Comparison of ENCODE assay signal across 10 cellular contexts in genomic region chr3:150830094-150830681, GRCh38.
DNase-seq lines count a peak whose midpoint lies in the region; FAIRE-seq and TF ChIP-seq lines count a peak whose summit lies in the region.
"Had no signal": no experiment of that assay in that cellular context is flagged by ENCODE, and none has a peak within 500 bp of the region (broad histone marks: within the 10 kb centered on the region; RNA-seq: fewer than 3 reads in every experiment).

No MANE protein-coding gene starts in this region.

- H3K27me3 ChIP-seq in bronchial epithelial cell (ENCODE audit: control insufficient read depth, insufficient read depth, low read length) (no peaks in the 10 kb centered on the region), colonic mucosa (no peaks in the 10 kb centered on the region)

- TF ChIP-seq CTCF in 22Rv1 (IDR thresholded peaks at IDR 0.05) (peak; percentile 45), GM12874 (IDR thresholded peaks at IDR 0.05; ENCODE audit: insufficient read depth, low read depth, low read length) (peak; percentile 57; the same call in 1 of the 2 replicates), bronchial epithelial cell (IDR thresholded peaks at IDR 0.05; ENCODE audit: insufficient read depth, low read length, severe bottlenecking) (peak; percentile 5), colonic mucosa (IDR thresholded peaks at IDR 0.05) (no peak)

- intact Hi-C loops in colonic mucosa (cut with DNase I): no loop called here

- FAIRE-seq in bronchial epithelial cell (lab: Jason Lieb, UNC): no peak

- H3K36me3 ChIP-seq in bronchial epithelial cell (ENCODE audit: control insufficient read depth, insufficient read depth, low read length): no peaks in the 10 kb centered on the region
- no peaks in the 10 kb centered on the region for H3K36me3 ChIP-seq in colonic mucosa

- H3K9me3 ChIP-seq in colonic mucosa: no peaks in the 10 kb centered on the region

- no peaks in the 10 kb centered on the region for H3K4me1 ChIP-seq in colonic mucosa

- H3K27ac ChIP-seq in 22Rv1: no peak overlapping the region
- H3K27ac ChIP-seq in colonic mucosa: no peak overlapping the region

- H3K4me3 ChIP-seq in bronchial epithelial cell (ENCODE audit: low read depth, low read length): no peak overlapping the region
- no peak overlapping the region for H3K4me3 ChIP-seq in colonic mucosa

- DNase-seq in HuH-7.5 (ENCODE audit: low spot score): peak; percentile 39
- DNase-seq in bronchial epithelial cell (ENCODE audit: low read depth): peak; percentile 8
- DNase-seq in mucosa of gallbladder (ENCODE audit: low spot score): no peak
- DNase-seq in colonic mucosa: no peak
- DNase-seq in NCI-H2107 treated with DMSO at 0.1 percent for 48 hours (lab: John Stamatoyannopoulos, UW; ENCODE audit: unreplicated experiment): no peak
- no peak for DNase-seq in hypothalamus (lab: John Stamatoyannopoulos, UW)
- DNase-seq: activated naive CD8-positive, alpha-beta T cell treated with anti-CD3 and anti-CD28 coated beads, Interleukin-2, amount 10 ng/mL, durations not matched to agents 7 days and 5 days; NCI-H1092 had no signal

- H3K9ac ChIP-seq in colonic mucosa (ENCODE audit: low read depth in 2 of 2, low read length in 2 of 2): no peak overlapping the region

Comparison
In these comparisons a context has a peak if more than half of its experiments do, and no peak if none do; other contexts are left out.
1. DNase-seq: peak in HuH-7.5 (single experiment) and bronchial epithelial cell (single experiment); none in mucosa of gallbladder (single experiment), colonic mucosa (single experiment), NCI-H2107 treated with DMSO at 0.1 percent for 48 hours (single experiment) and hypothalamus (0 of 51).